ENCODE assay signal across 1 cellular context in genomic region chr20:63864978-63865640, GRCh38.
TF ChIP-seq lines count a peak whose summit lies in the region.

Gene TPD52L2 (plus strand): TSS chr20:63865270. CDS start chr20:63865366, 96 bp downstream.

TF ChIP-seq in A549, 52 proteins besides CTCF, POLR2A, EP300 and RAD21 (continued from another document):
- TF ChIP-seq, protein P1, sequence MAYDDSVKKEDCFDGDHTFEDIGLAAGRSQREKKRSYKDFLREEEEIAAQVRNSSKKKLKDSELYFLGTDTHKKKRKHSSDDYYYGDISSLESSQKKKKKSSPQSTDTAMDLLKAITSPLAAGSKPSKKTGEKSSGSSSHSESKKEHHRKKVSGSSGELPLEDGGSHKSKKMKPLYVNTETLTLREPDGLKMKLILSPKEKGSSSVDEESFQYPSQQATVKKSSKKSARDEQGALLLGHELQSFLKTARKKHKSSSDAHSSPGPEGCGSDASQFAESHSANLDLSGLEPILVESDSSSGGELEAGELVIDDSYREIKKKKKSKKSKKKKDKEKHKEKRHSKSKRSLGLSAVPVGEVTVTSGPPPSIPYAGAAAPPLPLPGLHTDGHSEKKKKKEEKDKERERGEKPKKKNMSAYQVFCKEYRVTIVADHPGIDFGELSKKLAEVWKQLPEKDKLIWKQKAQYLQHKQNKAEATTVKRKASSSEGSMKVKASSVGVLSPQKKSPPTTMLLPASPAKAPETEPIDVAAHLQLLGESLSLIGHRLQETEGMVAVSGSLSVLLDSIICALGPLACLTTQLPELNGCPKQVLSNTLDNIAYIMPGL (CRISPR knock-in tag; IDR thresholded peaks at IDR 0.05; ENCODE audit: borderline replicate concordance), result no peak
- TF ChIP-seq, protein P2, sequence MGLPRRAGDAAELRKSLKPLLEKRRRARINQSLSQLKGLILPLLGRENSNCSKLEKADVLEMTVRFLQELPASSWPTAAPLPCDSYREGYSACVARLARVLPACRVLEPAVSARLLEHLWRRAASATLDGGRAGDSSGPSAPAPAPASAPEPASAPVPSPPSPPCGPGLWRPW (IDR thresholded peaks at IDR 0.05), result no peak
- TF ChIP-seq, protein P3, sequence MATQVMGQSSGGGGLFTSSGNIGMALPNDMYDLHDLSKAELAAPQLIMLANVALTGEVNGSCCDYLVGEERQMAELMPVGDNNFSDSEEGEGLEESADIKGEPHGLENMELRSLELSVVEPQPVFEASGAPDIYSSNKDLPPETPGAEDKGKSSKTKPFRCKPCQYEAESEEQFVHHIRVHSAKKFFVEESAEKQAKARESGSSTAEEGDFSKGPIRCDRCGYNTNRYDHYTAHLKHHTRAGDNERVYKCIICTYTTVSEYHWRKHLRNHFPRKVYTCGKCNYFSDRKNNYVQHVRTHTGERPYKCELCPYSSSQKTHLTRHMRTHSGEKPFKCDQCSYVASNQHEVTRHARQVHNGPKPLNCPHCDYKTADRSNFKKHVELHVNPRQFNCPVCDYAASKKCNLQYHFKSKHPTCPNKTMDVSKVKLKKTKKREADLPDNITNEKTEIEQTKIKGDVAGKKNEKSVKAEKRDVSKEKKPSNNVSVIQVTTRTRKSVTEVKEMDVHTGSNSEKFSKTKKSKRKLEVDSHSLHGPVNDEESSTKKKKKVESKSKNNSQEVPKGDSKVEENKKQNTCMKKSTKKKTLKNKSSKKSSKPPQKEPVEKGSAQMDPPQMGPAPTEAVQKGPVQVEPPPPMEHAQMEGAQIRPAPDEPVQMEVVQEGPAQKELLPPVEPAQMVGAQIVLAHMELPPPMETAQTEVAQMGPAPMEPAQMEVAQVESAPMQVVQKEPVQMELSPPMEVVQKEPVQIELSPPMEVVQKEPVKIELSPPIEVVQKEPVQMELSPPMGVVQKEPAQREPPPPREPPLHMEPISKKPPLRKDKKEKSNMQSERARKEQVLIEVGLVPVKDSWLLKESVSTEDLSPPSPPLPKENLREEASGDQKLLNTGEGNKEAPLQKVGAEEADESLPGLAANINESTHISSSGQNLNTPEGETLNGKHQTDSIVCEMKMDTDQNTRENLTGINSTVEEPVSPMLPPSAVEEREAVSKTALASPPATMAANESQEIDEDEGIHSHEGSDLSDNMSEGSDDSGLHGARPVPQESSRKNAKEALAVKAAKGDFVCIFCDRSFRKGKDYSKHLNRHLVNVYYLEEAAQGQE (IDR thresholded peaks at IDR 0.05), result peak; percentile 53; the same call in 1 of the 2 replicates
- peak; percentile 83 to 96 for TF ChIP-seq CEBPB (IDR thresholded peaks at IDR 0.05)
- TF ChIP-seq FOSL2 (IDR thresholded peaks at IDR 0.05), result no peak
- TF ChIP-seq FOSL2 (CRISPR knock-in tag; IDR thresholded peaks at IDR 0.05), result no peak
- TF ChIP-seq PHF8 (IDR thresholded peaks at IDR 0.05; ENCODE audit: borderline replicate concordance, low read depth), result peak; percentile 95
- no peak for TF ChIP-seq ELK1 (IDR thresholded peaks at IDR 0.05; ENCODE audit: low read depth, low read length)
- no peak for TF ChIP-seq TP53 (CRISPR knock-in tag; IDR thresholded peaks at IDR 0.05)
